Comparison of ENCODE assay signal across 2 cellular contexts in genomic region chr5:73605223-73606087, GRCh38.
TF ChIP-seq lines count a peak whose summit lies in the region.

No MANE protein-coding gene starts in this region.

TF ChIP-seq in IMR-90, 13 proteins besides CTCF, POLR2A, EP300 and RAD21:
- TF ChIP-seq BHLHE40 (IDR thresholded peaks at IDR 0.05; ENCODE audit: low read depth, low read length) (no peak), SMC3 (IDR thresholded peaks at IDR 0.05; ENCODE audit: low read depth, low read length) (no peak), USF2 (IDR thresholded peaks at IDR 0.05; ENCODE audit: low read depth, low read length) (no peak), CEBPB (IDR thresholded peaks at IDR 0.05; ENCODE audit: low read depth, low read length) (no peak), RFX5 (IDR thresholded peaks at IDR 0.05; ENCODE audit: low read depth, low read length) (no peak), MXI1 (IDR thresholded peaks at IDR 0.05; ENCODE audit: borderline replicate concordance, low read depth, low read length) (no peak)

TF ChIP-seq in HepG2, 621 proteins besides CTCF, POLR2A, EP300 and RAD21 (continues in another document):
- TF ChIP-seq FOSL2 (CRISPR knock-in tag; IDR thresholded peaks at IDR 0.05): peak; percentile 39; the same call in 1 of the 2 replicates
- TF ChIP-seq HMG20A (CRISPR knock-in tag; IDR thresholded peaks at IDR 0.05; ENCODE audit: borderline replicate concordance): peak; percentile 55; the same call in 1 of the 2 replicates
- TF ChIP-seq ZNF589 (CRISPR knock-in tag; conservative IDR thresholded peaks at IDR 0.05): no peak
- TF ChIP-seq FOXP1 (IDR thresholded peaks at IDR 0.05): no peak
- peak; percentile 82 for TF ChIP-seq FOXP1 (CRISPR knock-in tag; IDR thresholded peaks at IDR 0.05)
- no peak for TF ChIP-seq ZBTB20 (CRISPR knock-in tag; IDR thresholded peaks at IDR 0.05; ENCODE audit: borderline replicate concordance, low read depth)
- peak; percentile 50; the same call in 1 of the 2 replicates for TF ChIP-seq CREM (IDR thresholded peaks at IDR 0.05)
- TF ChIP-seq CREM (CRISPR knock-in tag; IDR thresholded peaks at IDR 0.05): no peak
- no peak for TF ChIP-seq RFXAP (CRISPR knock-in tag; IDR thresholded peaks at IDR 0.05; ENCODE audit: borderline replicate concordance)
- TF ChIP-seq TOE1 (CRISPR knock-in tag; IDR thresholded peaks at IDR 0.05): no peak
- no peak for TF ChIP-seq POGK (CRISPR knock-in tag; conservative IDR thresholded peaks at IDR 0.05)
- 0 out of 2 replicates have a peak, but pooled peaks have one; percentile 24 for TF ChIP-seq MEIS2 (CRISPR knock-in tag; IDR thresholded peaks at IDR 0.05)
- peak; percentile 53; the same call in 1 of the 2 replicates for TF ChIP-seq TBX2 (CRISPR knock-in tag; IDR thresholded peaks at IDR 0.05; ENCODE audit: borderline replicate concordance)
- TF ChIP-seq RXRB (CRISPR knock-in tag; IDR thresholded peaks at IDR 0.05; ENCODE audit: borderline replicate concordance): peak; percentile 80
- no peak for TF ChIP-seq PITX1 (CRISPR knock-in tag; IDR thresholded peaks at IDR 0.05)
- TF ChIP-seq SP2 (CRISPR knock-in tag; IDR thresholded peaks at IDR 0.05): no peak
- TF ChIP-seq SOX6 (IDR thresholded peaks at IDR 0.05): no peak
- TF ChIP-seq SOX6 (CRISPR knock-in tag; IDR thresholded peaks at IDR 0.05): peak; percentile 31; the same call in 1 of the 2 replicates
- peak; percentile 59; the same call in 1 of the 2 replicates for TF ChIP-seq ZGPAT (CRISPR knock-in tag; IDR thresholded peaks at IDR 0.05)
- peak; percentile 72 for TF ChIP-seq NR2F2 (IDR thresholded peaks at IDR 0.05; ENCODE audit: borderline replicate concordance, low read depth)
- peak; percentile 58 for TF ChIP-seq FOXP4 (CRISPR knock-in tag; IDR thresholded peaks at IDR 0.05)
- TF ChIP-seq ZNF136 (CRISPR knock-in tag; IDR thresholded peaks at IDR 0.05; ENCODE audit: low read depth): 0 out of 2 replicates have a peak, but pooled peaks have one; percentile 36
- TF ChIP-seq ZNF124 (CRISPR knock-in tag; IDR thresholded peaks at IDR 0.05): no peak
- no peak for TF ChIP-seq ZNF432 (CRISPR knock-in tag; IDR thresholded peaks at IDR 0.05; ENCODE audit: borderline replicate concordance)
- TF ChIP-seq GMEB2 (CRISPR knock-in tag; IDR thresholded peaks at IDR 0.05; ENCODE audit: low read depth): no peak
- TF ChIP-seq PATZ1 (CRISPR knock-in tag; IDR thresholded peaks at IDR 0.05): peak; percentile 74
- no peak for TF ChIP-seq ZNF704 (CRISPR knock-in tag; IDR thresholded peaks at IDR 0.05; ENCODE audit: borderline replicate concordance)
- TF ChIP-seq ZNF672 (CRISPR knock-in tag; IDR thresholded peaks at IDR 0.05): no peak
- TF ChIP-seq SAP130 (CRISPR knock-in tag; IDR thresholded peaks at IDR 0.05; ENCODE audit: low read depth): peak; percentile 76
- TF ChIP-seq FOXK1 (CRISPR knock-in tag; IDR thresholded peaks at IDR 0.05; ENCODE audit: borderline replicate concordance, low read depth): peak; percentile 76; the same call in 1 of the 2 replicates
- TF ChIP-seq ZBTB4 (CRISPR knock-in tag; IDR thresholded peaks at IDR 0.05; ENCODE audit: borderline replicate concordance): no peak
- TF ChIP-seq TBX3 (IDR thresholded peaks at IDR 0.05; ENCODE audit: borderline replicate concordance): 0 out of 2 replicates have a peak, but pooled peaks have one; percentile 22
- TF ChIP-seq PBX3 (CRISPR knock-in tag; IDR thresholded peaks at IDR 0.05; ENCODE audit: borderline replicate concordance): no peak
- TF ChIP-seq PAXIP1 (CRISPR knock-in tag; conservative IDR thresholded peaks at IDR 0.05): peak; percentile 68
- TF ChIP-seq FOXA1 (IDR thresholded peaks at IDR 0.05): no peak
- peak; percentile 84 for TF ChIP-seq FOXA1 (CRISPR knock-in tag; IDR thresholded peaks at IDR 0.05)
- TF ChIP-seq BRCA1 (CRISPR knock-in tag; IDR thresholded peaks at IDR 0.05): no peak
- peak; percentile 58; the same call in 1 of the 2 replicates for TF ChIP-seq HOMEZ (CRISPR knock-in tag; IDR thresholded peaks at IDR 0.05; ENCODE audit: low read depth)
